ENCODE assay signal across 12 cellular contexts in the genomic region with DNA sequence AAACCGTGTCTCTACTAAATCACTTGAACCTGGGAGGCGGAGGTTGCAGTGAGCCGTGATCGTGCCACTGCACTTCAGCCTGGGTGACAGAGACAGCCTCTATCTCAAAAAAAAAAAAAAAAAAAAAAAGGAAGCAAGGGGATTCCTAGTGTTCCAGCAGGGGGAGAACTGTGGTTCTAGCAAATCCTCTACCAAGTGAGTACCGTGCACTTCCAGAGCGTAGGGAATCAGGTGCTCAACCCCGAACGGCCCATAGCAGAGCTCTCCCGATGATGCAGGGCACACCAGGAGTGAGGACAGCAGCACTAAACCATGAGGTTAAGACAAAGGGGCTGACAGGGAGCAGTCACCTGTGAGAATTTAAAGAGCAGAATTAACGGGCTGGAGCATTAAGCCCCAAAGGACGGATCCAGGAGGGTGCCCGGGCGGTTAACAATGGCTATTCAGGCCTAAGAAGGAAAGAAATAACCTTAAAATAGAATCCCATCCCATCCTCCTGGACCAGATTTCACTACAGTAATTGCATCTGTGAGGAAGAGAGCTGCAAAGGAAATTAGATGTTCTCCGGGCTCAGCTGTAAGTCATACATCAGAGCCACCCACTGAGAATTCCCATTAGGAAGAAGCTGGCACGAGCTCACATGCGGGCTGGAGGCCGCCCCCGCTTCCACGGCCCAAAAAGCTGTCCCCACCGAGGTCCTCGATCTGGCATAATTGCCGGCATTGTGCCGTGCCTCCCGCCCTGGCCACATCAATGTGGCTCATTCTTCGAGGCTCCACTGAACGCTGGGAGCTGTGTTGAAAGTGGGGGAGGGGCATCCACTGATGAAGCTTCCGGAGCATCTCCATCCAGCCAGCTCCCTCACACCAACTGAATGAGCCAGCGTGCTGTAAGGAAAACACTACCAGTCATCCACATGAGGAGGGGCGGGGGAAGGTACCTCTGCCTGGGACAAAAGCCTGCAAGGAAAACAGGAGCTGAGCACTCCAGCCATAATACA.
DNase-seq lines count a peak whose midpoint lies in the region; ATAC-seq and TF ChIP-seq lines count a peak whose summit lies in the region.
"Had no signal": no experiment of that assay in that cellular context is flagged by ENCODE, and none has a peak within 500 bp of the region (broad histone marks: within the 10 kb centered on the region; RNA-seq: fewer than 3 reads in every experiment).

No MANE protein-coding gene starts in this region.

- no peaks in the 10 kb centered on the region for H3K27me3 ChIP-seq in foreskin keratinocyte
- H3K27me3 ChIP-seq: thyroid gland had no signal

- DNase-seq in DMS153 treated with DMSO at 0.1 percent for 48 hours (lab: John Stamatoyannopoulos, UW; ENCODE audit: unreplicated experiment): peak; percentile 81
- DNase-seq in NCI-H187 (lab: John Stamatoyannopoulos, UW): peak; percentile 52 to 84
- peak; percentile 1 for DNase-seq in astrocyte of the spinal cord (ENCODE audit: low read depth, low spot score)
- DNase-seq in middle frontal gyrus (ENCODE audit: extremely low spot score, low spot score): peak; percentile 82
- no peak for DNase-seq in HCEC 1CT
- no peak for DNase-seq in foreskin keratinocyte
- DNase-seq: activated naive CD8-positive, alpha-beta T cell treated with anti-CD3 and anti-CD28 coated beads for 36 hours; CD4-positive, alpha-beta T cell; PC-9; thyroid gland had no signal

- in situ Hi-C loops in astrocyte of the spinal cord (cut with HindIII; ENCODE audit: low sequenced_read_pairs): no loop called here

- ATAC-seq in HG03175 (IDR thresholded peaks at IDR 0.05; ENCODE audit: unreplicated experiment): no peak
- ATAC-seq in HG03095 (IDR thresholded peaks at IDR 0.05; ENCODE audit: unreplicated experiment): no peak
- no peak for ATAC-seq in foreskin keratinocyte

- no peak overlapping the region for H3K4me3 ChIP-seq in astrocyte of the spinal cord (ENCODE audit: low read depth, low read length)
- H3K4me3 ChIP-seq: PC-9, thyroid gland had no signal

- H3K4me1 ChIP-seq in foreskin keratinocyte: no peaks in the 10 kb centered on the region
- H3K4me1 ChIP-seq: thyroid gland had no signal

- no peak overlapping the region for H3K27ac ChIP-seq in foreskin keratinocyte
- H3K27ac ChIP-seq: PC-9, thyroid gland had no signal

- TF ChIP-seq CTCF in astrocyte of the spinal cord (IDR thresholded peaks at IDR 0.05; ENCODE audit: low read depth, low read length) (no peak), foreskin keratinocyte (conservative IDR thresholded peaks at IDR 0.05) (no peak)

Comparison
In these comparisons a context has a peak if more than half of its experiments do, and no peak if none do; other contexts are left out.
1. DNase-seq: peak in DMS153 treated with DMSO at 0.1 percent for 48 hours (single experiment), NCI-H187 (2 of 2), astrocyte of the spinal cord (single experiment) and middle frontal gyrus (single experiment); none in HCEC 1CT (single experiment) and foreskin keratinocyte (0 of 2).